ENCODE assay signal across 10 cellular contexts in the genomic region with DNA sequence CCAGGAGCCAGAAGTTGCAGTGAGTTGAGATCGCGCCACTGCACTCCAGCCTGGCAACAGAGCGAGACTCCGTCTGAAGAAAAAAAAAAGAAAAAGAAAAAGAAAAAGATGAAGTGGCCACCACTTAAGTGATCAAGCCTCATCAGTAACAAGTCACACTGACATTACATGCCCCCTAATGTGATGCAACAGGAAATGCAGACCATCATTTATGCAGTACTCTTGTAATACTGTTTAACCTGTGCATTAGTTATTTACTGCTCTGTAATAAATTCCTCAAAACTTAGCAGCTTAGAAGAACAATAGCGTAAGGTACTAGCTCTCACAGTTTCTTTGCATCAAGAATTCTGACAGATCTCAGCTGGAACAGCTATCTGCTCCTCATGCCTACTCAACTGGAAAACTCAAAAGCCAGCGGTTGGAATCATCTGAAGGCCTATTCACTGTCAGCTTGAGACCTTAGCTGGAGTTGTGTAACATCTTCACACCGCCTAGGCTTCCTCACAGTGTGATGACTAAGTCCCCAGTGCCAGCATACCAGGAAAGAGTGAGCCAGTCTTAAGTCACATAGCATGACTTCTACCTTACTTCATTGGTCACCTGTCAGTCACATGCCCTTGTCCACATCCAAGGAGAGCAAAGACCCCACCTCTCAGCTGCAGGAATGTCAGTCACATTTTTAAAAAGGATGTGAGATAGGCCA. TPM values are rescaled to one million over a fixed set of nuclear protein-coding genes. Genes with fewer than 3 reads are reported as not detected.
A peak's percentile ranks its signal among the peaks of the same experiment; 100 is the strongest.
DNase-seq lines count a peak whose midpoint lies in the region; ATAC-seq and TF ChIP-seq lines count a peak whose summit lies in the region.
"Had no signal": no experiment of that assay in that cellular context is flagged by ENCODE, and none has a peak within 500 bp of the region (broad histone marks: within the 10 kb centered on the region; RNA-seq: fewer than 3 reads in every experiment).

No MANE protein-coding gene starts in this region.

- peaks cover 2% of the 10 kb centered on the region for H3K9me3 Mint-ChIP-seq in activated naive CD4-positive, alpha-beta T cell treated with anti-CD3 and anti-CD28 coated beads for 36 hours
- H3K9me3 Mint-ChIP-seq: CD4-positive, alpha-beta T cell had no signal

- peak; percentile 27 for DNase-seq in activated naive CD4-positive, alpha-beta T cell treated with anti-CD3 and anti-CD28 coated beads for 36 hours
- DNase-seq in activated naive CD4-positive, alpha-beta T cell (lab: John Stamatoyannopoulos, UW) = no peak
- DNase-seq in RKO (ENCODE audit: low spot score) = peak; percentile 84
- peak; percentile 80 for DNase-seq in fibroblast of peridontal ligament (ENCODE audit: extremely low read depth)
- DNase-seq in smooth muscle cell (lab: John Stamatoyannopoulos, UW; ENCODE audit: unreplicated experiment) = no peak
- DNase-seq in NCI-H510A (lab: John Stamatoyannopoulos, UW) = no peak
- no peak for DNase-seq in NCI-H1694 treated with DMSO at 0.1 percent for 48 hours (lab: John Stamatoyannopoulos, UW)
- DNase-seq: CD4-positive, alpha-beta T cell had no signal

- peaks cover 5% of the 10 kb centered on the region for H3K27me3 Mint-ChIP-seq in activated naive CD4-positive, alpha-beta T cell treated with anti-CD3 and anti-CD28 coated beads for 36 hours (ENCODE audit: low read depth)

- peaks cover 3% of the 10 kb centered on the region for H3K9me3 ChIP-seq in smooth muscle cell (replicated peaks; ENCODE audit: low read depth)

- peaks cover 5% of the 10 kb centered on the region for H4K20me1 ChIP-seq in smooth muscle cell (ENCODE audit: low read depth)

- TF ChIP-seq CTCF in smooth muscle cell (IDR thresholded peaks at IDR 0.05; ENCODE audit: borderline replicate concordance, insufficient read depth, poor library complexity, severe bottlenecking) = no peak

- 84% methylated on average over 7 of the region's 7 CpGs for WGBS in smooth muscle cell (ENCODE audit: low lambda C conversion rate)

- H2AFZ ChIP-seq in smooth muscle cell (ENCODE audit: low read depth) = no peak overlapping the region

- H3F3A ChIP-seq in smooth muscle cell (ENCODE audit: low read depth) = no peaks in the 10 kb centered on the region

- no peak overlapping the region for H3K9ac ChIP-seq in smooth muscle cell (ENCODE audit: low read depth)

- H3K27me3 ChIP-seq in smooth muscle cell (ENCODE audit: low read depth) = no peaks in the 10 kb centered on the region

- no peak overlapping the region for H3K4me2 ChIP-seq in smooth muscle cell

- no peak overlapping the region for H3K4me3 Mint-ChIP-seq in activated naive CD4-positive, alpha-beta T cell treated with anti-CD3 and anti-CD28 coated beads for 36 hours
- H3K4me3 Mint-ChIP-seq: CD4-positive, alpha-beta T cell had no signal

- H3K79me2 ChIP-seq in smooth muscle cell (ENCODE audit: low read depth) = peaks cover 86% of the 10 kb centered on the region

- no peak overlapping the region for H3K4me3 ChIP-seq in smooth muscle cell

- ATAC-seq in GM18517 (IDR thresholded peaks at IDR 0.05; ENCODE audit: unreplicated experiment) = no peak

- CTCF ChIA-PET in activated naive CD4-positive, alpha-beta T cell treated with anti-CD3 and anti-CD28 coated beads for 36 hours (lab: Charles Lee) = interaction anchor here (0.6 to 0.9 kb wide), 2 partner anchors 9 to 228 kb away, joined by 3 read pairs; no protein-coding TSS in a partner anchor

- no peak overlapping the region for H3K27ac Mint-ChIP-seq in activated naive CD4-positive, alpha-beta T cell treated with anti-CD3 and anti-CD28 coated beads for 36 hours
- H3K27ac Mint-ChIP-seq: CD4-positive, alpha-beta T cell had no signal

- H3K36me3 Mint-ChIP-seq in activated naive CD4-positive, alpha-beta T cell treated with anti-CD3 and anti-CD28 coated beads for 36 hours (ENCODE audit: low read depth) = no peaks in the 10 kb centered on the region

- H3K4me1 ChIP-seq in smooth muscle cell (ENCODE audit: low read depth) = peaks cover 6% of the 10 kb centered on the region

- H3K4me1 Mint-ChIP-seq in activated naive CD4-positive, alpha-beta T cell treated with anti-CD3 and anti-CD28 coated beads for 36 hours (ENCODE audit: low read depth) = no peaks in the 10 kb centered on the region

- no peaks in the 10 kb centered on the region for H3K36me3 ChIP-seq in smooth muscle cell (ENCODE audit: low read depth)

- peak overlapping the region; percentile 46 for H3K27ac ChIP-seq in smooth muscle cell (ENCODE audit: low read depth)
- H3K27ac ChIP-seq: VCaP had no signal

- intact Hi-C loops in activated naive CD4-positive, alpha-beta T cell treated with anti-CD3 and anti-CD28 coated beads for 36 hours (cut with micrococcal nuclease) = no loop called here

RNA-seq across cellular contexts. Expression of gene EPS8, which starts 31.5 kb away (rescaled TPM):
- total RNA-seq in activated naive CD4-positive, alpha-beta T cell treated with anti-CD3 and anti-CD28 coated beads for 36 hours = 1 to 10 TPM; 3.2 to 5.6 TPM
- 44.1 and 68.3 TPM in 2 replicates for total RNA-seq in smooth muscle cell
- polyA plus RNA-seq in smooth muscle cell = 22.9 and 27.5 TPM in 2 replicates

Comparison
In these comparisons a context has a peak if more than half of its experiments do, and no peak if none do; other contexts are left out.
1. DNase-seq: peak in activated naive CD4-positive, alpha-beta T cell treated with anti-CD3 and anti-CD28 coated beads for 36 hours (single experiment), RKO (single experiment) and fibroblast of peridontal ligament (single experiment); none in activated naive CD4-positive, alpha-beta T cell (0 of 4), smooth muscle cell (single experiment), NCI-H510A (single experiment) and NCI-H1694 treated with DMSO at 0.1 percent for 48 hours (single experiment).